8 cellular contexts compared by ENCODE assay signal in genomic region chr12:26123482-26123980, GRCh38. TPM values are rescaled to one million over a fixed set of nuclear protein-coding genes. Genes with fewer than 3 reads are reported as not detected.
DNase-seq lines count a peak whose midpoint lies in the region; ATAC-seq and TF ChIP-seq lines count a peak whose summit lies in the region.

No MANE protein-coding gene starts in this region.

- no peak for DNase-seq in GM23338 (ENCODE audit: low spot score)
- DNase-seq in fibroblast of villous mesenchyme (ENCODE audit: low read depth): peak; percentile 39
- no peak for DNase-seq in skeletal muscle cell (ENCODE audit: low read depth)
- DNase-seq in T1000 (lab: John Stamatoyannopoulos, UW): no peak
- no peak for DNase-seq in activated CD4-positive, alpha-beta T cell treated with anti-CD3 and anti-CD28 coated beads for 1 hour

- H3K9me2 ChIP-seq in GM23338 (ENCODE audit: insufficient read depth): no peaks in the 10 kb centered on the region

- peaks cover 78% of the 10 kb centered on the region for H3K27me3 Mint-ChIP-seq in GM23338 (ENCODE audit: insufficient read depth, low read depth, poor library complexity)

- ATAC-seq in GM23338 (no peak), HG03571 (IDR thresholded peaks at IDR 0.05; ENCODE audit: unreplicated experiment) (no peak), GM18511 (IDR thresholded peaks at IDR 0.05; ENCODE audit: unreplicated experiment) (no peak)

- peaks cover 53% of the 10 kb centered on the region for H3K4me1 Mint-ChIP-seq in GM23338

- H3K4me3 Mint-ChIP-seq in GM23338: peak overlapping the region; percentile 86

- H2AFZ ChIP-seq in GM23338: peak overlapping the region; percentile 75

- TF ChIP-seq CTCF in GM23338 (conservative IDR thresholded peaks at IDR 0.05; ENCODE audit: low read depth in 2 of 2) (no peak), WI38 (IDR thresholded peaks at IDR 0.05; ENCODE audit: low read depth, low read length) (no peak), fibroblast of villous mesenchyme (IDR thresholded peaks at IDR 0.05; ENCODE audit: insufficient read depth, low read depth, low read length) (no peak)

- no peaks in the 10 kb centered on the region for H3K36me3 Mint-ChIP-seq in GM23338 (ENCODE audit: low read depth)

- peaks cover 40% of the 10 kb centered on the region for H3K4me1 ChIP-seq in GM23338 (ENCODE audit: insufficient read depth)

- H3K36me3 ChIP-seq in GM23338 (ENCODE audit: insufficient read depth): no peaks in the 10 kb centered on the region

- peaks cover 84% of the 10 kb centered on the region for H3K27me3 ChIP-seq in GM23338 (ENCODE audit: insufficient read depth)

- H4K20me1 ChIP-seq in GM23338 (replicated peaks; ENCODE audit: insufficient read depth): 0 out of 2 replicates have a peak, but pooled peaks cover 4% of the 10 kb centered on the region

- peak overlapping the region; percentile 91 for H3K4me2 ChIP-seq in GM23338

- no peaks in the 10 kb centered on the region for H3K79me2 ChIP-seq in GM23338 (replicated peaks; ENCODE audit: insufficient read depth)

- no peak overlapping the region for H3K27ac Mint-ChIP-seq in GM23338

- peaks cover 2% of the 10 kb centered on the region; the same call in 1 of the 3 replicates for H3K9me3 Mint-ChIP-seq in GM23338

- H3K4me3 ChIP-seq in GM23338 (peak overlapping the region; percentile 90), WI38 (ENCODE audit: low read depth, low read length) (peak overlapping the region; percentile 62), fibroblast of villous mesenchyme (ENCODE audit: low read depth, low read length) (peak overlapping the region; percentile 56), skeletal muscle cell (ENCODE audit: low read depth, low read length) (peak overlapping the region; percentile 72)

- peaks cover 13% of the 10 kb centered on the region; the same call in 1 of the 2 replicates for H3F3A ChIP-seq in GM23338 (replicated peaks; ENCODE audit: low read depth)

- no peak overlapping the region for H3K27ac ChIP-seq in GM23338 (ENCODE audit: low read depth)

TF ChIP-seq in GM23338, 12 proteins besides CTCF, POLR2A, EP300 and RAD21:
- TF ChIP-seq ZNF331 (CRISPR knock-in tag; IDR thresholded peaks at IDR 0.05; ENCODE audit: low read depth) (no peak), EZH2 (IDR thresholded peaks at IDR 0.05; ENCODE audit: low read depth, unreplicated experiment) (peak; percentile 86)

RNA-seq across cellular contexts. Expression of gene BHLHE41, which starts 1.3 kb away (rescaled TPM):
- total RNA-seq in GM23338 (2014; rRNA removed; shearing (Covaris generic)): 1.6 and 3.7 TPM in 2 replicates
- polyA plus RNA-seq in GM23338 (2016; fragmentation: Nextera tagmentation; extraction: Ambion mirVana): 2.9 and 3.3 TPM in 2 replicates
- 6.8 and 8.2 TPM in 2 replicates for total RNA-seq in fibroblast of villous mesenchyme
